Comparison of ENCODE assay signal across 12 cellular contexts in the genomic region with DNA sequence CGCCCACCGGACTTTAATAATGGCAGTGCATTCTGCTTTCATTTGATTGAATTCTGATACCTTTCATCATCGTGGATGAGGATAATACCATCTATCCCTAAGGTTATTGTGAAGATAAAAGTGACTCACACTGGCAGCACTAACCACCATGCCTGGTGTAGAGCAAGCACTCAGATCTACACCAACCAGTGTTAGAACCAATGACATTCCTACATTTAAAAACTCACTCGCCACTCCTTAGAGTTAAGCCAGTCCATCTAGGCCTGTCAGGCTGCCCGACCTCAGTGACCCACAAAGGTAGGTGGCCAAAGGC. TPM values are rescaled to one million over a fixed set of nuclear protein-coding genes. Genes with fewer than 3 reads are reported as not detected.
DNase-seq lines count a peak whose midpoint lies in the region; ATAC-seq and TF ChIP-seq lines count a peak whose summit lies in the region.
"Had no signal": no experiment of that assay in that cellular context is flagged by ENCODE, and none has a peak within 500 bp of the region (broad histone marks: within the 10 kb centered on the region; RNA-seq: fewer than 3 reads in every experiment).

No MANE protein-coding gene starts in this region.

- intact Hi-C loops in OCI-LY7 (cut with micrococcal nuclease; ENCODE audit: unreplicated experiment), result loop anchor here (1.0 to 5.0 kb wide), 5 partner anchors 203 to 652 kb away; no protein-coding TSS in a partner anchor
- intact Hi-C loops in spleen (cut with DNase I; ENCODE audit: low total_unique reads), result loop anchor here (5.0 to 10.0 kb wide), 3 partner anchors 434 to 1244 kb away; no protein-coding TSS in a partner anchor

- no peak overlapping the region for H3K4me3 Mint-ChIP-seq in stimulated activated memory B cell treated with anti-CD40 and anti-IgM and Interleukin-4, amounts not matched to agents 10 μg/mL and 1 μg/mL and 100 μg/mL, for 72 hours
- H3K4me3 Mint-ChIP-seq: endodermal cell had no signal

- H3K79me2 ChIP-seq in OCI-LY7 (ENCODE audit: insufficient read depth, low read depth, low read length) (no peaks in the 10 kb centered on the region), hepatocyte (no peaks in the 10 kb centered on the region)

- H3K9me3 ChIP-seq in OCI-LY7 (ENCODE audit: low read length) (no peaks in the 10 kb centered on the region), hepatocyte (ENCODE audit: low read depth) (no peaks in the 10 kb centered on the region), spleen (no peaks in the 10 kb centered on the region)
- H3K9me3 ChIP-seq: gastroesophageal sphincter, sigmoid colon had no signal

- TF ChIP-seq CTCF in OCI-LY7 (conservative IDR thresholded peaks at IDR 0.05; ENCODE audit: low read length), result peak; percentile 54; the same call in 1 of the 2 replicates
- TF ChIP-seq CTCF in hepatocyte (IDR thresholded peaks at IDR 0.05; ENCODE audit: poor library complexity), result no peak
- TF ChIP-seq CTCF in omental fat pad (IDR thresholded peaks at IDR 0.05), result no peak
- peak in 2 of 11 experiments; percentile 6 to 11 for TF ChIP-seq CTCF in spleen (IDR thresholded peaks at IDR 0.05 in 8 of 11, conservative IDR thresholded peaks at IDR 0.05 in 3 of 11)

- H3K27ac Mint-ChIP-seq in stimulated activated memory B cell treated with anti-CD40 and anti-IgM and Interleukin-4, amounts not matched to agents 10 μg/mL and 1 μg/mL and 100 μg/mL, for 72 hours, result no peak overlapping the region
- H3K27ac Mint-ChIP-seq: endodermal cell had no signal

- peak; percentile 12 for ATAC-seq in stimulated activated memory B cell treated with anti-CD40 and anti-IgM and Interleukin-4, amounts not matched to agents 10 μg/mL and 1 μg/mL and 100 μg/mL, for 72 hours
- ATAC-seq in omental fat pad (ENCODE audit: low FRiP score), result no peak
- ATAC-seq: gastroesophageal sphincter had no signal

- no peaks in the 10 kb centered on the region for H3K36me3 ChIP-seq in OCI-LY7 (ENCODE audit: insufficient read depth, low read length)
- H3K36me3 ChIP-seq in hepatocyte (replicated peaks; ENCODE audit: insufficient read depth, low read depth), result no peaks in the 10 kb centered on the region
- no peaks in the 10 kb centered on the region for H3K36me3 ChIP-seq in spleen
- H3K36me3 ChIP-seq: gastroesophageal sphincter, sigmoid colon had no signal

- H3K9me2 ChIP-seq in OCI-LY7 (ENCODE audit: insufficient read depth, low read length) (no peaks in the 10 kb centered on the region), hepatocyte (replicated peaks; ENCODE audit: insufficient read depth) (no peaks in the 10 kb centered on the region)

- peak; percentile 26 for DNase-seq in NCI-H526 treated with DMSO at 0.1 percent for 48 hours (lab: John Stamatoyannopoulos, UW)
- no peak for DNase-seq in NCI-H526 (lab: John Stamatoyannopoulos, UW)
- DNase-seq in OCI-LY7 (ENCODE audit: low spot score), result no peak
- DNase-seq in hepatocyte (ENCODE audit: low spot score), result no peak
- no peak for DNase-seq in omental fat pad (ENCODE audit: low spot score)
- DNase-seq in LoVo (ENCODE audit: low spot score), result no peak
- no peak for DNase-seq in spleen
- DNase-seq: sigmoid colon had no signal

- H3K36me3 Mint-ChIP-seq in stimulated activated memory B cell treated with anti-CD40 and anti-IgM and Interleukin-4, amounts not matched to agents 10 μg/mL and 1 μg/mL and 100 μg/mL, for 72 hours, result no peaks in the 10 kb centered on the region

- POLR2A ChIA-PET in OCI-LY7 (lab: Charles Lee), result interaction anchor here (0.7 kb wide), 1 partner anchor 376 kb away, joined by 3 read pairs; no protein-coding TSS in a partner anchor

- no peaks in the 10 kb centered on the region for H3K9me3 Mint-ChIP-seq in stimulated activated memory B cell treated with anti-CD40 and anti-IgM and Interleukin-4, amounts not matched to agents 10 μg/mL and 1 μg/mL and 100 μg/mL, for 72 hours
- H3K9me3 Mint-ChIP-seq: endodermal cell had no signal

- 26% methylated on average over 5 of the region's 5 CpGs for WGBS in hepatocyte (ENCODE audit: low lambda C conversion rate, missing lambda C conversion rate)
- 18 to 30% (median 25%) methylated on average over 5 of the region's 5 CpGs for WGBS in spleen, 5 donors

- H2AFZ ChIP-seq in OCI-LY7 (ENCODE audit: low read length), result no peak overlapping the region
- no peak overlapping the region for H2AFZ ChIP-seq in hepatocyte

- H3K4me2 ChIP-seq in OCI-LY7 (ENCODE audit: low read length) (no peak overlapping the region), hepatocyte (peak overlapping the region; percentile 27)

- peaks cover 8% of the 10 kb centered on the region for H3K27me3 Mint-ChIP-seq in stimulated activated memory B cell treated with anti-CD40 and anti-IgM and Interleukin-4, amounts not matched to agents 10 μg/mL and 1 μg/mL and 100 μg/mL, for 72 hours

- no peaks in the 10 kb centered on the region for H3K4me1 Mint-ChIP-seq in stimulated activated memory B cell treated with anti-CD40 and anti-IgM and Interleukin-4, amounts not matched to agents 10 μg/mL and 1 μg/mL and 100 μg/mL, for 72 hours

- BruUV-seq in OCI-LY7 (replicated peaks; lab: Mats Ljungman, UMichigan), result no TSS peak

- H3K4me1 ChIP-seq in OCI-LY7 (ENCODE audit: insufficient read depth, low read length, poor library complexity, severe bottlenecking), result no peaks in the 10 kb centered on the region
- H3K4me1 ChIP-seq in hepatocyte (ENCODE audit: insufficient read depth), result no peaks in the 10 kb centered on the region
- H3K4me1 ChIP-seq in spleen, result peaks cover 0 to 5% (median 0%) of the 10 kb centered on the region in 6 donors
- H3K4me1 ChIP-seq: gastroesophageal sphincter, sigmoid colon had no signal

- H3K27me3 ChIP-seq in hepatocyte, result no peaks in the 10 kb centered on the region
- H3K27me3 ChIP-seq in spleen (replicated peaks in 1 of 7), result peaks cover 0 to 26% (median 0%) of the 10 kb centered on the region in 7 donors
- H3K27me3 ChIP-seq: gastroesophageal sphincter, sigmoid colon had no signal

- no peak overlapping the region for H3K4me3 ChIP-seq in OCI-LY7 (ENCODE audit: low read depth, low read length, poor library complexity, severe bottlenecking)
- no peak overlapping the region for H3K4me3 ChIP-seq in hepatocyte
- H3K4me3 ChIP-seq in spleen, result no peak overlapping the region
- H3K4me3 ChIP-seq: gastroesophageal sphincter, sigmoid colon had no signal

- H3K27ac ChIP-seq in OCI-LY7 (ENCODE audit: low read depth, low read length, poor library complexity, severe bottlenecking), result no peak overlapping the region
- H3K27ac ChIP-seq in hepatocyte, result peak overlapping the region; percentile 84
- no peak overlapping the region for H3K27ac ChIP-seq in spleen
- H3K27ac ChIP-seq: gastroesophageal sphincter, sigmoid colon had no signal

- TF ChIP-seq POLR2A in spleen (IDR thresholded peaks at IDR 0.05), result no peak

- H4K20me1 ChIP-seq in OCI-LY7 (ENCODE audit: insufficient read depth, low read length) (no peaks in the 10 kb centered on the region), hepatocyte (ENCODE audit: insufficient read depth, poor library complexity, severe bottlenecking) (no peaks in the 10 kb centered on the region)

- CTCF ChIA-PET in OCI-LY7 (lab: Charles Lee; ENCODE audit: unreplicated experiment), result interaction anchor here (1.0 kb wide), 1 partner anchor 343 kb away, joined by 5 read pairs; no protein-coding TSS in a partner anchor

RNA-seq across cellular contexts. Expression of a gene that starts 42.8 kb away (rescaled TPM):
- total RNA-seq in OCI-LY7 (2014; rRNA removed; shearing (Covaris generic)), result not detected in 2 replicates
- total RNA-seq in OCI-LY7 (2022) (not detected in 2 replicates), hepatocyte (not detected in 2 replicates), omental fat pad (not detected), spleen (not detected)
- polyA plus RNA-seq in hepatocyte (not detected in 2 replicates), spleen (not detected)
- total RNA-seq: bronchial epithelial cell, endodermal cell, gastroesophageal sphincter, sigmoid colon had no signal
- polyA plus RNA-seq: sigmoid colon had no signal
